Comparison of ENCODE assay signal across 9 cellular contexts in the genomic region with DNA sequence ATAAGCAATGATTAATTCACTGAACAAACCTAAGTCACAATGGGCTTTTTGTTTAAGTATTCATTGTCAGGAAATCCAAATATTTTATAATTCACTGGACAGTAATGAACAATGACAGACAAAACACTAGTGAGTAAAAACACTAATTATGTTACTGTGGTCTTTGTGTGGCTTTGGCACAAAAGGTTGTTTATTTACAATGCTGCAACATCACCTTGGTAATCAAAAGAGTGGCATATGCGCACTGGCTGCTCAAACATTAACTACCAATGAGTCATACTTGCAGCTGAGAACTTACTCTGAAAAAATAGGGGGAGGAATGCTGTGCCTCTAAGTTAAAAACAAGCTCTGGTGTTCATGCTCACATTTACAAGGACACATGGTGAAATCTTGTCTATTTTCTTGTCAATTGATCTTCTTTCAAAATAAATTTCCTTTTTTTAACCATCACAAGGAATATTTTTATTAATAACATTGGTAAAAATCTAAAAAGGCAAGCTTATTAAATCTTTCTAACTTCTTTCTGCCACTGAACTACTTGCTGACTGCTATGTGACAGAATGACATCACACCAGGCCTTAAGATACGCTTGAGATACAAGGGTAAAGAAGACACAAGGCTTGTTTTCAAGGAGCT.
DNase-seq lines count a peak whose midpoint lies in the region; ATAC-seq and TF ChIP-seq lines count a peak whose summit lies in the region.
"Had no signal": no experiment of that assay in that cellular context is flagged by ENCODE, and none has a peak within 500 bp of the region (broad histone marks: within the 10 kb centered on the region; RNA-seq: fewer than 3 reads in every experiment).

No MANE protein-coding gene starts in this region.

- H3K4me3 Mint-ChIP-seq in WTC11, result no peak overlapping the region

- no peaks in the 10 kb centered on the region for H3K9me3 Mint-ChIP-seq in WTC11

- CTCF ChIA-PET in WTC11 (lab: Charles Lee), result interaction anchor here (0.9 kb wide), 1 partner anchor 95 kb away, joined by 3 read pairs; no protein-coding TSS in a partner anchor

- H3K4me3 ChIP-seq in HFF-Myc (replicated peaks; ENCODE audit: low read depth, low read length) (no peak overlapping the region), NB4 (ENCODE audit: low read depth, low read length) (no peak overlapping the region), fibroblast of villous mesenchyme (ENCODE audit: low read depth, low read length) (no peak overlapping the region)
- H3K4me3 ChIP-seq: lung had no signal

- H3K4me1 Mint-ChIP-seq in WTC11, result peaks cover 20% of the 10 kb centered on the region

- H3K27me3 Mint-ChIP-seq in WTC11 (ENCODE audit: low read depth), result no peaks in the 10 kb centered on the region

- in situ Hi-C loops in G401 (cut with HindIII; ENCODE audit: low sequenced_read_pairs), result no loop called here

- H3K27ac Mint-ChIP-seq in WTC11, result peak overlapping the region; percentile 89

- DNase-seq in stimulated activated CD4-positive, alpha-beta T cell treated with anti-CD3 and anti-CD28 coated beads, Interleukin-15, amount 100 ng/mL, for 24 hours, result peak; percentile 14
- no peak for DNase-seq in stimulated activated CD4-positive, alpha-beta T cell treated with anti-CD3 and anti-CD28 coated beads, Interleukin-4, amount 100 ng/mL, for 1 hour
- peak; percentile 87 for DNase-seq in HFF-Myc (ENCODE audit: extremely low read depth, low read depth)
- DNase-seq in NB4 (ENCODE audit: low read depth), result peak; percentile 75
- no peak for DNase-seq in WTC11 (ENCODE audit: low spot score)
- DNase-seq in fibroblast of villous mesenchyme (ENCODE audit: low read depth), result peak; percentile 93
- peak; percentile 90 for DNase-seq in pulmonary artery endothelial cell (ENCODE audit: low read depth, low spot score)
- no peak for DNase-seq in G401 (ENCODE audit: low spot score)

- ATAC-seq in WTC11, result peak; percentile 71

- POLR2A ChIA-PET in WTC11 (lab: Charles Lee), result no interaction called here

- TF ChIP-seq CTCF in HFF-Myc (IDR thresholded peaks at IDR 0.05; ENCODE audit: low read depth, low read length, missing control alignments) (no peak), NB4 (IDR thresholded peaks at IDR 0.05; ENCODE audit: low read depth, low read length) (no peak), WTC11 (IDR thresholded peaks at IDR 0.05) (no peak), fibroblast of villous mesenchyme (IDR thresholded peaks at IDR 0.05; ENCODE audit: insufficient read depth, low read depth, low read length) (no peak)

- no peak for TF ChIP-seq POLR2A in NB4 (IDR thresholded peaks at IDR 0.05; ENCODE audit: extremely low read depth, insufficient read length)

- 0 out of 2 replicates have a peak, but pooled peaks cover 2% of the 10 kb centered on the region for H3K36me3 Mint-ChIP-seq in WTC11

TF ChIP-seq in WTC11, 78 proteins besides CTCF, POLR2A, EP300 and RAD21:
- TF ChIP-seq GABPB1 (CRISPR knock-in tag; IDR thresholded peaks at IDR 0.05), result peak; percentile 48; the same call in 1 of the 2 replicates
- no peak for TF ChIP-seq ZBTB21 (CRISPR knock-in tag; IDR thresholded peaks at IDR 0.05; ENCODE audit: borderline replicate concordance)

Comparison
In these comparisons a context has a peak if more than half of its experiments do, and no peak if none do; other contexts are left out.
1. DNase-seq: peak in stimulated activated CD4-positive, alpha-beta T cell treated with anti-CD3 and anti-CD28 coated beads, Interleukin-15, amount 100 ng/mL, for 24 hours (single experiment), HFF-Myc (single experiment), NB4 (single experiment), fibroblast of villous mesenchyme (single experiment) and pulmonary artery endothelial cell (single experiment); none in stimulated activated CD4-positive, alpha-beta T cell treated with anti-CD3 and anti-CD28 coated beads, Interleukin-4, amount 100 ng/mL, for 1 hour (single experiment), WTC11 (single experiment) and G401 (single experiment).